Comparison of ENCODE assay signal across 11 cellular contexts in genomic region chr1:98704474-98704873, GRCh38. TPM values are rescaled to one million over a fixed set of nuclear protein-coding genes. Genes with fewer than 3 reads are reported as not detected.
DNase-seq lines count a peak whose midpoint lies in the region; ATAC-seq lines count a peak whose summit lies in the region.
"Had no signal": no experiment of that assay in that cellular context is flagged by ENCODE, and none has a peak within 500 bp of the region (broad histone marks: within the 10 kb centered on the region; RNA-seq: fewer than 3 reads in every experiment).

No MANE protein-coding gene starts in this region.

- no peaks in the 10 kb centered on the region for H3K9me3 Mint-ChIP-seq in stimulated activated memory B cell treated with anti-CD40 and anti-IgM and Interleukin-4, amounts not matched to agents 10 μg/mL and 1 μg/mL and 100 μg/mL, for 72 hours

- H3K4me3 Mint-ChIP-seq in stimulated activated memory B cell treated with anti-CD40 and anti-IgM and Interleukin-4, amounts not matched to agents 10 μg/mL and 1 μg/mL and 100 μg/mL, for 72 hours = no peak overlapping the region

- intact Hi-C loops in head of caudate nucleus (cut with DNase I) = no loop called here

- ATAC-seq in stimulated activated memory B cell treated with anti-CD40 and anti-IgM and Interleukin-4, amounts not matched to agents 10 μg/mL and 1 μg/mL and 100 μg/mL, for 72 hours = peak; percentile 34
- no peak for ATAC-seq in GM21576 (IDR thresholded peaks at IDR 0.05; ENCODE audit: unreplicated experiment)

- DNase-seq in NCI-H1105 (lab: John Stamatoyannopoulos, UW) (peak; percentile 48), head of caudate nucleus (peak; percentile 36 to 88 (median 70)), DMS79 (lab: John Stamatoyannopoulos, UW) (no peak), cerebellum (ENCODE audit: low spot score) (no peak)
- DNase-seq: Kasumi-1, NCI-H526 treated with DMSO at 0.1 percent for 48 hours, tibial artery had no signal

- H3K27me3 Mint-ChIP-seq in stimulated activated memory B cell treated with anti-CD40 and anti-IgM and Interleukin-4, amounts not matched to agents 10 μg/mL and 1 μg/mL and 100 μg/mL, for 72 hours = no peaks in the 10 kb centered on the region

- H3K4me1 Mint-ChIP-seq in stimulated activated memory B cell treated with anti-CD40 and anti-IgM and Interleukin-4, amounts not matched to agents 10 μg/mL and 1 μg/mL and 100 μg/mL, for 72 hours = no peaks in the 10 kb centered on the region

- no peaks in the 10 kb centered on the region for H3K36me3 Mint-ChIP-seq in stimulated activated memory B cell treated with anti-CD40 and anti-IgM and Interleukin-4, amounts not matched to agents 10 μg/mL and 1 μg/mL and 100 μg/mL, for 72 hours

- no peak overlapping the region for H3K27ac Mint-ChIP-seq in stimulated activated memory B cell treated with anti-CD40 and anti-IgM and Interleukin-4, amounts not matched to agents 10 μg/mL and 1 μg/mL and 100 μg/mL, for 72 hours

- H3K27ac ChIP-seq in angular gyrus (ENCODE audit: low read depth, low read length) = peak overlapping the region; percentile 44
- H3K27ac ChIP-seq: right atrium auricular region, tibial artery had no signal

RNA-seq across cellular contexts. Expression of gene SNX7, which starts 43.0 kb away (rescaled TPM):
- 11.3 TPM for total RNA-seq in cerebellum

Comparison
In these comparisons a context has a peak if more than half of its experiments do, and no peak if none do; other contexts are left out.
1. DNase-seq: peak in NCI-H1105 (single experiment) and head of caudate nucleus (42 of 42); none in DMS79 (single experiment) and cerebellum (single experiment).